Comparison of ENCODE assay signal across 29 cellular contexts in genomic region chr16:3092501-3092991, GRCh38. TPM values are rescaled to one million over a fixed set of nuclear protein-coding genes. Genes with fewer than 3 reads are reported as not detected.
DNase-seq lines count a peak whose midpoint lies in the region; ATAC-seq and TF ChIP-seq lines count a peak whose summit lies in the region.
"Had no signal": no experiment of that assay in that cellular context is flagged by ENCODE, and none has a peak within 500 bp of the region (broad histone marks: within the 10 kb centered on the region; RNA-seq: fewer than 3 reads in every experiment).

No MANE protein-coding gene starts in this region.

- no peaks in the 10 kb centered on the region for H3K9me2 ChIP-seq in OCI-LY1 (ENCODE audit: low read depth, low read length)
- H3K9me2 ChIP-seq in GM23338 (ENCODE audit: insufficient read depth) = no peaks in the 10 kb centered on the region

- H3K4me3 Mint-ChIP-seq in activated CD4-positive, alpha-beta T cell treated with anti-CD3 and anti-CD28 coated beads for 36 hours = no peak overlapping the region
- no peak overlapping the region for H3K4me3 Mint-ChIP-seq in activated CD4-positive, alpha-beta T cell treated with anti-CD3 and anti-CD28 coated beads, Interleukin-2, amount 10 ng/mL, durations not matched to agents 7 days and 5 days
- no peak overlapping the region; the same call in 2 of the 3 replicates for H3K4me3 Mint-ChIP-seq in GM23338
- H3K4me3 Mint-ChIP-seq: CD4-positive, alpha-beta memory T cell; dendritic cell treated with granulocyte-macrophage colony-stimulating factor and Interleukin-4, amounts not matched to agents 40 ng/mL and 50 ng/mL, for 4 days; mesothelial cell of epicardium; T-helper 2 cell treated with Interferon-gamma antibody and Interleukin-4, amounts not matched to agents 5 μg/mL and 100 μg/mL, for 36 hours had no signal

- H3K4me1 Mint-ChIP-seq in activated CD4-positive, alpha-beta T cell treated with anti-CD3 and anti-CD28 coated beads for 36 hours = peaks cover 41% of the 10 kb centered on the region
- peaks cover 60% of the 10 kb centered on the region for H3K4me1 Mint-ChIP-seq in activated CD4-positive, alpha-beta T cell treated with anti-CD3 and anti-CD28 coated beads, Interleukin-2, amount 10 ng/mL, durations not matched to agents 7 days and 5 days
- H3K4me1 Mint-ChIP-seq in GM23338 = peaks cover 39% of the 10 kb centered on the region

- H3K27ac ChIP-seq in BLaER1 treated with 17β-estradiol and CSF1 and Interleukin-3, amounts not matched to agents 10 nM and 100 nM = no peak overlapping the region
- no peak overlapping the region for H3K27ac ChIP-seq in OCI-LY1 (ENCODE audit: low read depth, low read length, poor library complexity, severe bottlenecking)
- H3K27ac ChIP-seq in GM23338 (ENCODE audit: low read depth) = no peak overlapping the region
- H3K27ac ChIP-seq: adrenal gland, body of pancreas, left ventricle myocardium inferior, prostate gland, sigmoid colon, tibial artery had no signal

- no peaks in the 10 kb centered on the region for H3K9me3 ChIP-seq in BLaER1 treated with 17β-estradiol and CSF1 and Interleukin-3, amounts not matched to agents 10 nM and 100 nM (replicated peaks in 1 of 11)
- no peaks in the 10 kb centered on the region for H3K9me3 ChIP-seq in OCI-LY1 (ENCODE audit: low read length)
- H3K9me3 ChIP-seq: adrenal gland, body of pancreas, left ventricle myocardium inferior, prostate gland, sigmoid colon, tibial artery had no signal

- H3K36me3 ChIP-seq in BLaER1 treated with 17β-estradiol and CSF1 and Interleukin-3, amounts not matched to agents 10 nM and 100 nM = no peaks in the 10 kb centered on the region
- H3K36me3 ChIP-seq in OCI-LY1 (ENCODE audit: insufficient read depth, low read length) = no peaks in the 10 kb centered on the region
- H3K36me3 ChIP-seq in GM23338 (ENCODE audit: insufficient read depth) = peaks cover 42% of the 10 kb centered on the region
- H3K36me3 ChIP-seq: adrenal gland, left ventricle myocardium inferior, prostate gland, sigmoid colon, tibial artery had no signal

- intact Hi-C loops in activated CD4-positive, alpha-beta T cell treated with anti-CD3 and anti-CD28 coated beads for 36 hours (cut with DNase I, micrococcal nuclease) = no loop called here

- CTCF ChIA-PET in activated CD4-positive, alpha-beta T cell treated with anti-CD3 and anti-CD28 coated beads for 36 hours (lab: Charles Lee) = interaction anchor here (0.6 to 2.7 kb wide), 6 partner anchors 9 to 95 kb away, joined by 3 to 19 read pairs (median 4); partner anchors contain the start of gene OR1F1
- CTCF ChIA-PET in activated CD4-positive, alpha-beta T cell treated with anti-CD3 and anti-CD28 coated beads, Interleukin-2, amount 10 ng/mL, durations not matched to agents 7 days and 5 days (lab: Charles Lee) = interaction anchor here (0.9 to 2.4 kb wide), 5 partner anchors 9 to 42 kb away, joined by 3 to 11 read pairs (median 3); partner anchors contain the start of gene ZNF213

- no peaks in the 10 kb centered on the region for H3K27me3 Mint-ChIP-seq in activated CD4-positive, alpha-beta T cell treated with anti-CD3 and anti-CD28 coated beads for 36 hours
- no peaks in the 10 kb centered on the region for H3K27me3 Mint-ChIP-seq in activated CD4-positive, alpha-beta T cell treated with anti-CD3 and anti-CD28 coated beads, Interleukin-2, amount 10 ng/mL, durations not matched to agents 7 days and 5 days
- H3K27me3 Mint-ChIP-seq in GM23338 (ENCODE audit: insufficient read depth, low read depth, poor library complexity) = peaks cover 29% of the 10 kb centered on the region
- H3K27me3 Mint-ChIP-seq: CD4-positive, alpha-beta memory T cell had no signal

- peak overlapping the region; percentile 37 for H3K27ac Mint-ChIP-seq in activated CD4-positive, alpha-beta T cell treated with anti-CD3 and anti-CD28 coated beads for 36 hours
- H3K27ac Mint-ChIP-seq in activated CD4-positive, alpha-beta T cell treated with anti-CD3 and anti-CD28 coated beads, Interleukin-2, amount 10 ng/mL, durations not matched to agents 7 days and 5 days = no peak overlapping the region
- H3K27ac Mint-ChIP-seq in GM23338 = no peak overlapping the region
- H3K27ac Mint-ChIP-seq: mesothelial cell of epicardium had no signal

- no peaks in the 10 kb centered on the region for H4K20me1 ChIP-seq in BLaER1 treated with 17β-estradiol and CSF1 and Interleukin-3, amounts not matched to agents 10 nM and 100 nM
- H4K20me1 ChIP-seq in OCI-LY1 (ENCODE audit: insufficient read depth, low read length) (no peaks in the 10 kb centered on the region), GM23338 (replicated peaks; ENCODE audit: insufficient read depth) (peaks cover 46% of the 10 kb centered on the region)

- DNase-seq in activated CD4-positive, alpha-beta T cell treated with anti-CD3 and anti-CD28 coated beads for 36 hours = no peak
- DNase-seq in activated CD4-positive, alpha-beta T cell treated with anti-CD3 and anti-CD28 coated beads, Interleukin-2, amount 10 ng/mL, durations not matched to agents 7 days and 5 days = no peak
- DNase-seq in left kidney (ENCODE audit: low read depth, low spot score) (peak; percentile 89), GM23338 (ENCODE audit: low spot score) (no peak), DMS79 (lab: John Stamatoyannopoulos, UW) (no peak)
- DNase-seq: activated CD4-positive, alpha-beta T cell treated with anti-CD3 and anti-CD28 coated beads for 4 hours; activated T-cell treated with anti-CD3 and anti-CD28 coated beads, Interleukin-2, amount 50 U/mL, for 48 hours; adrenal gland; body of pancreas; CD4-positive, alpha-beta memory T cell; HCEC 1CT; left ventricle myocardium inferior; MV-4-11; NCI-H1436; NCI-H2107; NCI-H446; NK-92 treated with Interleukin-12 subunit alpha and Interleukin-12 subunit beta, amount 100 ng/mL, for 24 hours; sigmoid colon; stimulated activated CD4-positive, alpha-beta T cell treated with anti-CD3 and anti-CD28 coated beads, Interleukin-4, amount 100 ng/mL, for 24 hours; tibial artery had no signal

- no peak overlapping the region for H3K4me3 ChIP-seq in BLaER1 treated with 17β-estradiol and CSF1 and Interleukin-3, amounts not matched to agents 10 nM and 100 nM
- no peak overlapping the region for H3K4me3 ChIP-seq in OCI-LY1 (ENCODE audit: low read depth, low read length, poor library complexity, severe bottlenecking)
- no peak overlapping the region for H3K4me3 ChIP-seq in GM23338
- H3K4me3 ChIP-seq: adrenal gland, body of pancreas, left ventricle myocardium inferior, prostate gland, sigmoid colon, tibial artery had no signal

- H3K9ac ChIP-seq in BLaER1 treated with 17β-estradiol and CSF1 and Interleukin-3, amounts not matched to agents 10 nM and 100 nM = peak overlapping the region in 2 of 11 experiments; percentile 6 to 16; a peak in 2 of 22 replicates
- H3K9ac ChIP-seq in OCI-LY1 (ENCODE audit: low read length) = no peak overlapping the region

- POLR2A ChIA-PET in activated CD4-positive, alpha-beta T cell treated with anti-CD3 and anti-CD28 coated beads for 36 hours (lab: Charles Lee) = no interaction called here
- POLR2A ChIA-PET in activated CD4-positive, alpha-beta T cell treated with anti-CD3 and anti-CD28 coated beads, Interleukin-2, amount 10 ng/mL, durations not matched to agents 7 days and 5 days (lab: Charles Lee) = no interaction called here

- no peak overlapping the region for H2AFZ ChIP-seq in OCI-LY1 (ENCODE audit: low read length)
- no peak overlapping the region for H2AFZ ChIP-seq in GM23338

- no peaks in the 10 kb centered on the region for H3F3A ChIP-seq in OCI-LY1 (ENCODE audit: insufficient read depth, low read length)
- peaks cover 62% of the 10 kb centered on the region for H3F3A ChIP-seq in GM23338 (replicated peaks; ENCODE audit: low read depth)

- TF ChIP-seq CTCF in OCI-LY1 (IDR thresholded peaks at IDR 0.05; ENCODE audit: low read length) (no peak), GM23338 (conservative IDR thresholded peaks at IDR 0.05; ENCODE audit: low read depth in 2 of 2) (no peak)

- no peaks in the 10 kb centered on the region for H3K9me3 Mint-ChIP-seq in activated CD4-positive, alpha-beta T cell treated with anti-CD3 and anti-CD28 coated beads for 36 hours (ENCODE audit: low read depth)
- no peaks in the 10 kb centered on the region for H3K9me3 Mint-ChIP-seq in activated CD4-positive, alpha-beta T cell treated with anti-CD3 and anti-CD28 coated beads, Interleukin-2, amount 10 ng/mL, durations not matched to agents 7 days and 5 days
- H3K9me3 Mint-ChIP-seq in GM23338 = no peaks in the 10 kb centered on the region
- H3K9me3 Mint-ChIP-seq: CD4-positive, alpha-beta memory T cell; dendritic cell treated with granulocyte-macrophage colony-stimulating factor and Interleukin-4, amounts not matched to agents 40 ng/mL and 50 ng/mL, for 4 days; mesothelial cell of epicardium; T-helper 2 cell treated with Interferon-gamma antibody and Interleukin-4, amounts not matched to agents 5 μg/mL and 100 μg/mL, for 36 hours had no signal

- H3K4me2 ChIP-seq in BLaER1 treated with 17β-estradiol and CSF1 and Interleukin-3, amounts not matched to agents 10 nM and 100 nM = peak overlapping the region in 9 of 11 experiments; percentile 51 to 86 (median 71); a peak in 17 of 22 replicates
- H3K4me2 ChIP-seq in OCI-LY1 (ENCODE audit: low read length) (0 out of 2 replicates have a peak overlapping the region, but pooled peaks have one; percentile 23), GM23338 (no peak overlapping the region)

- H3K36me3 Mint-ChIP-seq in activated CD4-positive, alpha-beta T cell treated with anti-CD3 and anti-CD28 coated beads for 36 hours (ENCODE audit: low read depth) = no peaks in the 10 kb centered on the region
- no peaks in the 10 kb centered on the region for H3K36me3 Mint-ChIP-seq in activated CD4-positive, alpha-beta T cell treated with anti-CD3 and anti-CD28 coated beads, Interleukin-2, amount 10 ng/mL, durations not matched to agents 7 days and 5 days (ENCODE audit: low read depth)
- peaks cover 96% of the 10 kb centered on the region for H3K36me3 Mint-ChIP-seq in GM23338 (ENCODE audit: low read depth)
- H3K36me3 Mint-ChIP-seq: CD4-positive, alpha-beta memory T cell; mesothelial cell of epicardium had no signal

- no peaks in the 10 kb centered on the region for H3K79me2 ChIP-seq in OCI-LY1 (ENCODE audit: insufficient read depth, low read length)
- H3K79me2 ChIP-seq in GM23338 (replicated peaks; ENCODE audit: insufficient read depth) = peaks cover 62% of the 10 kb centered on the region

- H3K27me3 ChIP-seq in BLaER1 treated with 17β-estradiol and CSF1 and Interleukin-3, amounts not matched to agents 10 nM and 100 nM = peaks cover 0 to 4% (median 0%) of the 10 kb centered on the region in 11 experiments; a peak in 1 of 22 replicates
- H3K27me3 ChIP-seq in OCI-LY1 (ENCODE audit: insufficient read depth, low read length) (0 out of 2 replicates have a peak, but pooled peaks cover 4% of the 10 kb centered on the region), GM23338 (ENCODE audit: insufficient read depth) (no peaks in the 10 kb centered on the region)
- H3K27me3 ChIP-seq: adrenal gland, body of pancreas had no signal

- ATAC-seq in activated CD4-positive, alpha-beta T cell treated with anti-CD3 and anti-CD28 coated beads for 36 hours = no peak
- ATAC-seq in GM21786 (IDR thresholded peaks at IDR 0.05; ENCODE audit: unreplicated experiment) (no peak), GM23338 (no peak)
- ATAC-seq: body of pancreas, Right ventricle myocardium inferior had no signal

- H3K4me1 ChIP-seq in BLaER1 treated with 17β-estradiol and CSF1 and Interleukin-3, amounts not matched to agents 10 nM and 100 nM = peaks cover 26 to 83% (median 76%) of the 10 kb centered on the region in 10 experiments
- peaks cover 13% of the 10 kb centered on the region for H3K4me1 ChIP-seq in OCI-LY1 (ENCODE audit: insufficient read depth, low read length, severe bottlenecking)
- peaks cover 41% of the 10 kb centered on the region for H3K4me1 ChIP-seq in GM23338 (ENCODE audit: insufficient read depth)
- H3K4me1 ChIP-seq: adrenal gland, body of pancreas, prostate gland, sigmoid colon, tibial artery had no signal

RNA-seq across cellular contexts. Expression of gene ZSCAN10, which starts 6.5 kb away (rescaled TPM):
- total RNA-seq in activated CD4-positive, alpha-beta T cell treated with anti-CD3 and anti-CD28 coated beads for 36 hours = under 1 TPM; 0.11 to 0.30 TPM
- total RNA-seq in activated CD4-positive, alpha-beta T cell treated with anti-CD3 and anti-CD28 coated beads, Interleukin-2, amount 10 ng/mL, durations not matched to agents 7 days and 5 days = under 1 TPM; 0.29 to 0.35 TPM
- total RNA-seq in GM23338 (2014; rRNA removed; shearing (Covaris generic)) = 434 and 519 TPM in 2 replicates
- 217 and 220 TPM in 2 replicates for polyA plus RNA-seq in GM23338 (2016; fragmentation: Nextera tagmentation; extraction: Ambion mirVana)
- total RNA-seq: body of pancreas, left ventricle myocardium inferior, Right ventricle myocardium inferior, sigmoid colon had no signal
- polyA plus RNA-seq: CD4-positive, alpha-beta memory T cell; esophagus; sigmoid colon had no signal

RNA-seq across cellular contexts. Expression of gene ZNF205, which starts 19.8 kb away (rescaled TPM):
- total RNA-seq in activated CD4-positive, alpha-beta T cell treated with anti-CD3 and anti-CD28 coated beads for 36 hours = under 1 TPM; 0.21 to 0.32 TPM
- not detected for total RNA-seq in activated CD4-positive, alpha-beta T cell treated with anti-CD3 and anti-CD28 coated beads, Interleukin-2, amount 10 ng/mL, durations not matched to agents 7 days and 5 days
- total RNA-seq in GM23338 (2014; rRNA removed; shearing (Covaris generic)) = 29.1 and 29.9 TPM in 2 replicates
- polyA plus RNA-seq in GM23338 (2016; fragmentation: Nextera tagmentation; extraction: Ambion mirVana) = 15.7 and 16.6 TPM in 2 replicates
- total RNA-seq: CD4-positive, alpha-beta memory T cell had no signal

RNA-seq across cellular contexts. Expression of gene IL32, which starts 27.1 kb away (rescaled TPM):
- 1,000 to 10,000 TPM; 1,864 to 2,360 TPM for total RNA-seq in activated CD4-positive, alpha-beta T cell treated with anti-CD3 and anti-CD28 coated beads for 36 hours
- 1,000 to 10,000 TPM; 2,973 to 3,212 TPM for total RNA-seq in activated CD4-positive, alpha-beta T cell treated with anti-CD3 and anti-CD28 coated beads, Interleukin-2, amount 10 ng/mL, durations not matched to agents 7 days and 5 days
- total RNA-seq in GM23338 (2014; rRNA removed; shearing (Covaris generic)) = 2.3 TPM in 1 of 2 replicates, not detected in the other
- 6.1 and 7.7 TPM in 2 replicates for polyA plus RNA-seq in GM23338 (2016; fragmentation: Nextera tagmentation; extraction: Ambion mirVana)

RNA-seq across cellular contexts. Expression of gene ZNF213, which starts 42.3 kb away (rescaled TPM):
- 1 to 10 TPM; 7.6 to 8.3 TPM for total RNA-seq in activated CD4-positive, alpha-beta T cell treated with anti-CD3 and anti-CD28 coated beads for 36 hours
- total RNA-seq in activated CD4-positive, alpha-beta T cell treated with anti-CD3 and anti-CD28 coated beads, Interleukin-2, amount 10 ng/mL, durations not matched to agents 7 days and 5 days = 10 to 100 TPM in 1 of 2 experiments, 1 to 10 TPM in 1; 9.9 to 11.1 TPM
- total RNA-seq in GM23338 (2014; rRNA removed; shearing (Covaris generic)) = 10.4 and 10.6 TPM in 2 replicates
- 2.9 and 3.5 TPM in 2 replicates for polyA plus RNA-seq in GM23338 (2016; fragmentation: Nextera tagmentation; extraction: Ambion mirVana)

RNA-seq across cellular contexts. Expression of gene MMP25, which starts 46.2 kb away (rescaled TPM):
- under 1 TPM; 0.55 to 0.91 TPM for total RNA-seq in activated CD4-positive, alpha-beta T cell treated with anti-CD3 and anti-CD28 coated beads for 36 hours
- 10 to 100 TPM; 18.1 to 19.8 TPM for total RNA-seq in activated CD4-positive, alpha-beta T cell treated with anti-CD3 and anti-CD28 coated beads, Interleukin-2, amount 10 ng/mL, durations not matched to agents 7 days and 5 days
- 15.9 and 18.8 TPM in 2 replicates for total RNA-seq in GM23338 (2014; rRNA removed; shearing (Covaris generic))
- 6.1 and 7.7 TPM in 2 replicates for polyA plus RNA-seq in GM23338 (2016; fragmentation: Nextera tagmentation; extraction: Ambion mirVana)

Comparison
In these comparisons a context has a peak if more than half of its experiments do, and no peak if none do; other contexts are left out.
1. RNA of gene ZSCAN10, which starts 6.5 kb away (total RNA-seq): 434 to 519 TPM in GM23338; 0.29 to 0.35 TPM in activated CD4-positive, alpha-beta T cell treated with anti-CD3 and anti-CD28 coated beads, Interleukin-2, amount 10 ng/mL, durations not matched to agents 7 days and 5 days and 0.11 to 0.30 TPM in activated CD4-positive, alpha-beta T cell treated with anti-CD3 and anti-CD28 coated beads for 36 hours; every median in the first group is over 100 times any median in the second.
2. RNA of gene ZNF205, which starts 19.8 kb away (total RNA-seq): 29.1 to 29.9 TPM in GM23338; 0.21 to 0.32 TPM in activated CD4-positive, alpha-beta T cell treated with anti-CD3 and anti-CD28 coated beads for 36 hours and not detected in activated CD4-positive, alpha-beta T cell treated with anti-CD3 and anti-CD28 coated beads, Interleukin-2, amount 10 ng/mL, durations not matched to agents 7 days and 5 days; every median in the first group is over 10 times any median in the second.
3. RNA of gene IL32, which starts 27.1 kb away (total RNA-seq): 2,973 to 3,212 TPM in activated CD4-positive, alpha-beta T cell treated with anti-CD3 and anti-CD28 coated beads, Interleukin-2, amount 10 ng/mL, durations not matched to agents 7 days and 5 days and 1,864 to 2,360 TPM in activated CD4-positive, alpha-beta T cell treated with anti-CD3 and anti-CD28 coated beads for 36 hours; 2.3 TPM in GM23338; every median in the first group is over 100 times any median in the second.